In genomic region chr16:3637371-3637923, GRCh38 we compare ENCODE assay signal across 8 cellular contexts. TPM values are rescaled to one million over a fixed set of nuclear protein-coding genes. Genes with fewer than 3 reads are reported as not detected.
DNase-seq lines count a peak whose midpoint lies in the region; ATAC-seq lines count a peak whose summit lies in the region.

No MANE protein-coding gene starts in this region.

- ATAC-seq in HG03342 (IDR thresholded peaks at IDR 0.05; ENCODE audit: unreplicated experiment), result no peak

- peak overlapping the region; percentile 75 for H3K27ac ChIP-seq in thymus (ENCODE audit: low read depth)

- DNase-seq in activated T-cell treated with anti-CD3 and anti-CD28 coated beads for 1 hour (ENCODE audit: low read depth), result peak; percentile 10
- DNase-seq in activated T-cell treated with anti-CD3 and anti-CD28 coated beads, Interleukin-2, amount 50 U/mL, for 1 hour, result no peak
- DNase-seq in UCSD-AML1 (lab: John Stamatoyannopoulos, UW; ENCODE audit: unreplicated experiment), result peak; percentile 57
- peak; percentile 32 for DNase-seq in foreskin melanocyte
- no peak for DNase-seq in cortex of kidney (lab: John Stamatoyannopoulos, UW)
- DNase-seq in OCI-M2 (lab: John Stamatoyannopoulos, UW; ENCODE audit: unreplicated experiment), result no peak

- H3K4me1 ChIP-seq in thymus (ENCODE audit: control insufficient read depth, insufficient read depth, low read length), result peaks cover 12% of the 10 kb centered on the region

- 64% methylated on average over 3 of the region's 3 CpGs for WGBS in thymus

- peaks cover 21% of the 10 kb centered on the region for H3K36me3 ChIP-seq in thymus (ENCODE audit: control insufficient read depth, insufficient read depth)

- H3K27me3 ChIP-seq in thymus (ENCODE audit: control insufficient read depth, insufficient read depth), result no peaks in the 10 kb centered on the region

- H3K4me3 ChIP-seq in thymus (ENCODE audit: low read length), result no peak overlapping the region

- H3K9me3 ChIP-seq in thymus (ENCODE audit: control insufficient read depth), result no peaks in the 10 kb centered on the region

RNA-seq across cellular contexts. Expression of gene DNASE1, which starts 17.0 kb away (rescaled TPM):
- polyA plus RNA-seq in thymus, result 18.8 TPM

RNA-seq across cellular contexts. Expression of gene SLX4, which starts 26.0 kb away (rescaled TPM):
- 2.9 TPM for polyA plus RNA-seq in thymus

Comparison
In these comparisons a context has a peak if more than half of its experiments do, and no peak if none do; other contexts are left out.
1. DNase-seq: peak in activated T-cell treated with anti-CD3 and anti-CD28 coated beads for 1 hour (single experiment), UCSD-AML1 (single experiment) and foreskin melanocyte (single experiment); none in activated T-cell treated with anti-CD3 and anti-CD28 coated beads, Interleukin-2, amount 50 U/mL, for 1 hour (single experiment), cortex of kidney (single experiment) and OCI-M2 (single experiment).